ENCODE assay signal across 8 cellular contexts in the genomic region with DNA sequence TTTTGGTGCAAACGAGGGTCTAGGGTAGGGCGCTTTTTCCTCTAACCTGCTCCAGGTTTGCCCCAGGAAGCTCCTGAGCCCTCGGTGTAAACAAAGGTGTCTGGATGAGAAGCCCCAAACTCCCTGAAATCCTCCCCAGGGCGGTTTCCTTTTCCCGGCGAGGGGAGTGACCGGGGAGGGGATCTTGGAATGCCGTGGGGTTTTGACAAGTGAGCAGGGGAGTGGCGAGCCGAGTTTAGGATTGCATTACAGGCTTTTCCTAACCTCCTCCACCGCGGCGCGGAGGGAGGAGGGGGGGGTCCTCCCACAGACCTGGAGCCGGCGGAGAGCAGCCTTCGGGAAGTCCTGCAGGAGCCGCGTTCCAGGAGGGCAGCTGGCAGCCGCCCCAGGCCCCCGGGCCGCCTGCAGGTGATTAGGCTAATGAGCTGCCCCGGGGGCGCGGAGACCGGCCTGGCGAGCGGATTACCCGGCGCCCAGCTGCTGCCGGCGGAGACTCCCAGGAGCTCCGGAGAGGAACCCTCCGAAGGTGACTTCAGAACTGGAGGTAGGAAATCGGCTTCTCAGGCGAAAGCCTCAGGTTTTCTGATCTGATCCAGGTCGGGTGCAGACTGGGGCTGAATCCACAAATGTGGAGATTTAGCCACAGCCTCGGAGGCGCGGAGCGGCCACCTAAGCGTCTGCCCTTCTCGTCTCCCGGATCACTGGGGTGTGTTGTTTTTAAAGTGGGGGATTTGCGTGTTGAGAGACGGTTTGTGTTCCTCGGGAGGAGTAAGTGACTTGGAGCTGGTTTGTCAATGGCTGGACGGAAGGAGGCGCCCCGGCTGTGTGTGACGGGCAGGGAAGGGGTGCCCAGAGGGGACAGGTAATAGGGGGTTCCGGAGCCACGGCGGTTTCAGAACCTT.
DNase-seq lines count a peak whose midpoint lies in the region; ATAC-seq, FAIRE-seq and TF ChIP-seq lines count a peak whose summit lies in the region.

No MANE protein-coding gene starts in this region.

- DNase-seq in GM12891 (ENCODE audit: insufficient read length, low spot score) (peak; percentile 25), SK-N-DZ (ENCODE audit: low spot score) (peak; percentile 42), kidney epithelial cell (ENCODE audit: low read depth) (no peak), spleen (no peak), OCI-LY7 (ENCODE audit: low spot score) (no peak), GDM1 (lab: John Stamatoyannopoulos, UW) (no peak)

- H3K36me3 ChIP-seq in kidney epithelial cell (ENCODE audit: control insufficient read depth, insufficient read depth, low read length) (peaks cover 1% of the 10 kb centered on the region), spleen (no peaks in the 10 kb centered on the region), OCI-LY7 (ENCODE audit: insufficient read depth, low read length) (no peaks in the 10 kb centered on the region)

- WGBS in spleen, 5 donors: 1 to 5% (median 3%) methylated on average over 31 to 54 of the region's 54 CpGs

- no peaks in the 10 kb centered on the region for H3K79me2 ChIP-seq in OCI-LY7 (ENCODE audit: insufficient read depth, low read depth, low read length)

- H3K9me3 ChIP-seq in spleen (peaks cover 0 to 23% (median 17%) of the 10 kb centered on the region in 8 donors), OCI-LY7 (ENCODE audit: low read length) (peaks cover 9% of the 10 kb centered on the region; the same call in 1 of the 2 replicates)

- no TSS peak for BruUV-seq in OCI-LY7 (replicated peaks; lab: Mats Ljungman, UMichigan)

- POLR2A ChIA-PET in OCI-LY7 (lab: Charles Lee): no interaction called here

- H3K4me2 ChIP-seq in OCI-LY7 (ENCODE audit: low read length): no peak overlapping the region

- H3K4me3 ChIP-seq in kidney epithelial cell (ENCODE audit: low read depth, low read length) (peak overlapping the region; percentile 61), spleen (peak overlapping the region; percentile 25 to 67 (median 36)), OCI-LY7 (ENCODE audit: low read depth, low read length, poor library complexity, severe bottlenecking) (no peak overlapping the region)

- no peak for FAIRE-seq in GM12891 (lab: Jason Lieb, UNC)

- ATAC-seq in HG02884 (IDR thresholded peaks at IDR 0.05; ENCODE audit: unreplicated experiment): no peak

- peak overlapping the region; percentile 54 for H3K27ac ChIP-seq in cingulate gyrus (ENCODE audit: low read depth, low read length)
- peak overlapping the region in 1 of 8 donors; percentile 5 for H3K27ac ChIP-seq in spleen
- no peak overlapping the region for H3K27ac ChIP-seq in OCI-LY7 (ENCODE audit: low read depth, low read length, poor library complexity, severe bottlenecking)

- intact Hi-C loops in spleen (cut with DNase I; ENCODE audit: low total_unique reads): no loop called here
- intact Hi-C loops in OCI-LY7 (cut with micrococcal nuclease; ENCODE audit: unreplicated experiment): no loop called here

- no peaks in the 10 kb centered on the region for H3K27me3 ChIP-seq in kidney epithelial cell (ENCODE audit: control insufficient read depth, insufficient read depth, low read length)
- peaks cover 0 to 61% (median 12%) of the 10 kb centered on the region in 7 donors for H3K27me3 ChIP-seq in spleen (replicated peaks in 1 of 7)

- TF ChIP-seq CTCF in kidney epithelial cell (IDR thresholded peaks at IDR 0.05; ENCODE audit: insufficient read depth, low read length, poor library complexity, severe bottlenecking) (peak; percentile 70), spleen (IDR thresholded peaks at IDR 0.05 in 8 of 11, conservative IDR thresholded peaks at IDR 0.05 in 3 of 11) (no peak), OCI-LY7 (conservative IDR thresholded peaks at IDR 0.05; ENCODE audit: low read length) (no peak)

- TF ChIP-seq POLR2A in GM12891 (IDR thresholded peaks at IDR 0.05; ENCODE audit: low read depth, low read length) (no peak), spleen (IDR thresholded peaks at IDR 0.05) (no peak)

- H3K9me2 ChIP-seq in OCI-LY7 (ENCODE audit: insufficient read depth, low read length): no peaks in the 10 kb centered on the region

- peaks cover 0 to 23% (median 17%) of the 10 kb centered on the region in 6 donors for H3K4me1 ChIP-seq in spleen
- no peaks in the 10 kb centered on the region for H3K4me1 ChIP-seq in OCI-LY7 (ENCODE audit: insufficient read depth, low read length, poor library complexity, severe bottlenecking)

- CTCF ChIA-PET in OCI-LY7 (lab: Charles Lee; ENCODE audit: unreplicated experiment): no interaction called here

- no peak overlapping the region for H2AFZ ChIP-seq in OCI-LY7 (ENCODE audit: low read length)

- H4K20me1 ChIP-seq in OCI-LY7 (ENCODE audit: insufficient read depth, low read length): no peaks in the 10 kb centered on the region

TF ChIP-seq in GM12891, 5 proteins besides CTCF, POLR2A, EP300 and RAD21:
- TF ChIP-seq PAX5 (IDR thresholded peaks at IDR 0.05; ENCODE audit: insufficient read depth, low read length, severe bottlenecking) (no peak), POU2F2 (IDR thresholded peaks at IDR 0.05; ENCODE audit: low read depth, low read length) (no peak), POLR2AphosphoS5 (IDR thresholded peaks at IDR 0.05; ENCODE audit: low read depth, low read length) (no peak), TAF1 (IDR thresholded peaks at IDR 0.05; ENCODE audit: low read depth, low read length) (no peak), SPI1 (IDR thresholded peaks at IDR 0.05; ENCODE audit: low read depth, low read length) (no peak)

Comparison
In these comparisons a context has a peak if more than half of its experiments do, and no peak if none do; other contexts are left out.
1. DNase-seq: peak in GM12891 (single experiment) and SK-N-DZ (single experiment); none in kidney epithelial cell (single experiment), spleen (single experiment), OCI-LY7 (single experiment) and GDM1 (single experiment).